18 cellular contexts compared by ENCODE assay signal in the genomic region with DNA sequence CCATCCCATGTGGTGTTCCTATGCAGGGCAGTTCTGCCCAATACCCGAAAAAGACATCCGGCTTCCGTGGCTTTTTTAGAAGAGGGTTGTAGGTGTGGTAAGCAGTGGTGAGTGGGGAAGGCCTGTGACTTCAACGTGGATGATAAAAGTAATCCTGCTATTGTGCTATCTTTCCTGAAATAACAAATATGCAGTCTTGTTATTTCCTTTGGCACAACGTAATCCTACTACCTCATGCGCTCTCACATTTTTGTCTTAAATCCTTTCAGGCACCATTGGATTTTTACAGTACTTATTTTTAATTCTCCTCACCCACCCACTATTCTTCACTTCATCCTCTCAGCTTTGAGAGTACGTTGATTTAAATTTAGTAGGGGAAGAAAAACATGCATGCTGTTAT.
"Had no signal": no experiment of that assay in that cellular context is flagged by ENCODE, and none has a peak within 500 bp of the region (broad histone marks: within the 10 kb centered on the region; RNA-seq: fewer than 3 reads in every experiment).

No MANE protein-coding gene starts in this region.

- H3K27ac Mint-ChIP-seq: dendritic cell treated with granulocyte-macrophage colony-stimulating factor and Interleukin-4, amounts not matched to agents 40 ng/mL and 50 ng/mL, for 4 days; endodermal cell; natural killer cell treated with Interleukin-12 subunit alpha and Interleukin-12 subunit beta and Interleukin-15 and Interleukin-18, amount 100 ng/mL, for 72 hours; progenitor cell of endocrine pancreas; stimulated activated naive B cell treated with anti-CD40 and anti-IgM and Interleukin-4, amounts not matched to agents 10 μg/mL and 1 μg/mL and 100 μg/mL, for 72 hours had no signal

- H3K4me3 Mint-ChIP-seq: central memory CD8-positive, alpha-beta T cell; dendritic cell treated with granulocyte-macrophage colony-stimulating factor and Interleukin-4, amounts not matched to agents 40 ng/mL and 50 ng/mL, for 4 days; endodermal cell; natural killer cell treated with Interleukin-12 subunit alpha and Interleukin-12 subunit beta and Interleukin-15 and Interleukin-18, amount 100 ng/mL, for 72 hours; stimulated activated naive B cell treated with anti-CD40 and anti-IgM and Interleukin-4, amounts not matched to agents 10 μg/mL and 1 μg/mL and 100 μg/mL, for 72 hours had no signal

- H3K4me3 ChIP-seq: pancreas, right lobe of liver, stomach, thoracic aorta, transverse colon had no signal

- H3K9me3 ChIP-seq: pancreas, right lobe of liver, transverse colon had no signal

- ATAC-seq: left lobe of liver; natural killer cell treated with Interleukin-12 subunit alpha and Interleukin-12 subunit beta and Interleukin-15 and Interleukin-18, amount 100 ng/mL, for 72 hours; pancreas; stimulated activated naive B cell treated with anti-CD40 and anti-IgM and Interleukin-4, amounts not matched to agents 10 μg/mL and 1 μg/mL and 100 μg/mL, for 72 hours had no signal

- H3K27me3 ChIP-seq: pancreas, right lobe of liver, stomach, transverse colon had no signal

- H3K36me3 ChIP-seq: pancreas, right lobe of liver, stomach, thoracic aorta, transverse colon had no signal

- H3K4me1 ChIP-seq: pancreas, right lobe of liver, stomach, transverse colon had no signal

- DNase-seq: effector CD4-positive, alpha-beta T cell; endodermal cell; islet precursor cell; occipital lobe; pancreas; right lobe of liver; stimulated activated CD4-positive, alpha-beta T cell treated with anti-CD3 and anti-CD28 coated beads, Interleukin-2, amount 100 ng/mL, for 24 hours; stimulated activated CD4-positive, alpha-beta T cell treated with anti-CD3 and anti-CD28 coated beads, Interleukin-4, amount 100 ng/mL, for 4 hours; stimulated activated naive B cell treated with anti-CD40 and anti-IgM and Interleukin-4, amounts not matched to agents 10 μg/mL and 1 μg/mL and 100 μg/mL, for 72 hours; stomach; substantia nigra; transverse colon had no signal

- H3K27me3 Mint-ChIP-seq: dendritic cell treated with granulocyte-macrophage colony-stimulating factor and Interleukin-4, amounts not matched to agents 40 ng/mL and 50 ng/mL, for 4 days; natural killer cell treated with Interleukin-12 subunit alpha and Interleukin-12 subunit beta and Interleukin-15 and Interleukin-18, amount 100 ng/mL, for 72 hours; progenitor cell of endocrine pancreas; stimulated activated naive B cell treated with anti-CD40 and anti-IgM and Interleukin-4, amounts not matched to agents 10 μg/mL and 1 μg/mL and 100 μg/mL, for 72 hours had no signal

- H3K4me1 Mint-ChIP-seq: central memory CD8-positive, alpha-beta T cell; endodermal cell; stimulated activated naive B cell treated with anti-CD40 and anti-IgM and Interleukin-4, amounts not matched to agents 10 μg/mL and 1 μg/mL and 100 μg/mL, for 72 hours had no signal
